Comparison of ENCODE assay signal across 8 cellular contexts in the genomic region with DNA sequence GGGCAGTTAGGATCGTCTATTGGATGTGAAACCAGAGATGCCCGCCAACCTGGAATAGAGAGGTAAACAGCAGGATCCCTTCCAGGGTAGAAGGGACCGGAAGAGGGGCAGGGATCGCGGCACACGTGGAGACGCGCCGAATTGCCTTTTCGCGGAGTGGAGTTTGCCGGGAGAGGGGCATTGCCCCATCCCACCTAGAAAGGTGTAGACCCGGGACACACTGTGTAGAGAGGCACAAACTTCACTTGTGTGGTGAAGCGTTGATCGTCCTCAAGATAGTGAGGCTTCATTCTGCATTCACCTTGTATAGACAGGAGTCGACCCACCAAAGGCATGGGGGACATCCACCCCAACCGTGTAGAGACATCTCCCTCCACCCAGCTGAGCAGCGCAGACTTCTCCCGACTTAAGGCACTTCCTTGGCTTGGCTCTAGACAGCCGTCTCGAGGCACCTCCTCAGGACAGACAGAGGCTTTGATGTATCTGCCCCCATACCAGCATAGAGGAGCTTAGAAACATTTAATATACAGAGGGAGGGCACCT. TPM values are rescaled to one million over a fixed set of nuclear protein-coding genes. Genes with fewer than 3 reads are reported as not detected.
DNase-seq lines count a peak whose midpoint lies in the region; ATAC-seq and TF ChIP-seq lines count a peak whose summit lies in the region.

No MANE protein-coding gene starts in this region.

- DNase-seq in Caco-2 (no peak), testis (no peak), epidermal melanocyte (ENCODE audit: insufficient read length, low spot score) (no peak), SHP77 treated with DMSO at 0.1 percent for 48 hours (lab: John Stamatoyannopoulos, UW) (no peak)
- DNase-seq in Jurkat, Clone E6-1 (ENCODE audit: low read depth, low spot score): no peak

- peak; percentile 25 for ATAC-seq in GM21390 (IDR thresholded peaks at IDR 0.05; ENCODE audit: unreplicated experiment)

- TSS peak; percentile 75 for BruUV-seq in Caco-2 (replicated peaks; lab: Mats Ljungman, UMichigan)

- CTCF ChIA-PET in Caco-2 (lab: Charles Lee): no interaction called here

- H3K4me1 Mint-ChIP-seq in Caco-2 (ENCODE audit: low read depth, unreplicated experiment) (peaks cover 7% of the 10 kb centered on the region), brain (peaks cover 36% of the 10 kb centered on the region)

- H3K9me3 ChIP-seq in Caco-2: no peaks in the 10 kb centered on the region
- peaks cover 0 to 4% (median 0%) of the 10 kb centered on the region in 4 donors for H3K9me3 ChIP-seq in liver (ENCODE audit: control insufficient read depth in 4 of 4, low read length in 3 of 4)
- no peaks in the 10 kb centered on the region for H3K9me3 ChIP-seq in testis

- H3K4me1 ChIP-seq in Caco-2: no peaks in the 10 kb centered on the region
- peaks cover 5 to 10% (median 8%) of the 10 kb centered on the region in 4 donors for H3K4me1 ChIP-seq in liver (ENCODE audit: control insufficient read depth in 4 of 4, insufficient read depth in 4 of 4, low read length in 3 of 4)
- no peaks in the 10 kb centered on the region for H3K4me1 ChIP-seq in testis

- H3K27me3 Mint-ChIP-seq in Caco-2 (ENCODE audit: insufficient read depth, unreplicated experiment) (no peaks in the 10 kb centered on the region), brain (no peaks in the 10 kb centered on the region)

- H3K4me3 Mint-ChIP-seq in Caco-2 (ENCODE audit: unreplicated experiment): peak overlapping the region; percentile 83
- peak overlapping the region; percentile 87 to 96 (median 93) for H3K4me3 Mint-ChIP-seq in brain

- H3K36me3 Mint-ChIP-seq in Caco-2 (ENCODE audit: insufficient read depth, unreplicated experiment) (peaks cover 31% of the 10 kb centered on the region), brain (peaks cover 9% of the 10 kb centered on the region)

- H3K9ac ChIP-seq in liver (ENCODE audit: low read depth in 1 of 2, low read length in 2 of 2): peak overlapping the region; percentile 64 to 68

- no peak for TF ChIP-seq RAD21 in liver (IDR thresholded peaks at IDR 0.05)

- no peaks in the 10 kb centered on the region for H3K27me3 ChIP-seq in Caco-2 (replicated peaks; ENCODE audit: control insufficient read depth, insufficient read depth, low read length)
- no peaks in the 10 kb centered on the region for H3K27me3 ChIP-seq in liver (ENCODE audit: control insufficient read depth in 4 of 4, insufficient read depth in 4 of 4, low read length in 3 of 4)
- H3K27me3 ChIP-seq in testis: no peaks in the 10 kb centered on the region

- POLR2A ChIA-PET in Caco-2 (lab: Charles Lee): interaction anchor here (0.6 to 1.5 kb wide), 6 partner anchors 90 to 498 kb away, joined by 3 to 10 read pairs (median 3); a partner anchor contains a TSS

- under 1% methylated on average over 21 of the region's 21 CpGs for WGBS in liver
- 0 to 13% methylated on average over 14 to 15 of the region's 21 CpGs for WGBS in testis, 2 donors

- no peaks in the 10 kb centered on the region; the same call in 1 of the 2 replicates for H3K36me3 ChIP-seq in Caco-2 (ENCODE audit: control insufficient read depth, insufficient read depth, low read length)
- H3K36me3 ChIP-seq in liver (ENCODE audit: control insufficient read depth in 4 of 4, insufficient read depth in 3 of 4, low read depth in 1 of 4, low read length in 3 of 4): peaks cover 0 to 6% (median under 1%) of the 10 kb centered on the region in 4 donors
- H3K36me3 ChIP-seq in testis (ENCODE audit: low read depth, missing control alignments): no peaks in the 10 kb centered on the region

- H3K27ac Mint-ChIP-seq in Caco-2 (ENCODE audit: unreplicated experiment): peak overlapping the region; percentile 95
- peak overlapping the region; percentile 85 to 100 (median 96) for H3K27ac Mint-ChIP-seq in brain

- peak overlapping the region; percentile 53 to 56 for H3K27ac ChIP-seq in liver (ENCODE audit: low read depth in 1 of 2, low read length in 2 of 2)
- H3K27ac ChIP-seq in testis: peak overlapping the region in 1 of 2 donors; percentile 42

- peak overlapping the region; percentile 64 for H3K4me3 ChIP-seq in Caco-2 (ENCODE audit: low read depth, low read length)
- peak overlapping the region; percentile 92 for H3K4me3 ChIP-seq in Jurkat, Clone E6-1 (ENCODE audit: low read length)
- H3K4me3 ChIP-seq in liver (ENCODE audit: low read depth in 1 of 3, low read length in 3 of 3): peak overlapping the region; percentile 65 to 88 (median 84)
- peak overlapping the region; percentile 63 to 71 for H3K4me3 ChIP-seq in testis

- intact Hi-C loops in Caco-2 (cut with micrococcal nuclease; ENCODE audit: unreplicated experiment) (no loop called here), testis (cut with DNase I; ENCODE audit: low total_unique reads) (no loop called here)

- no peaks in the 10 kb centered on the region for H3K9me3 Mint-ChIP-seq in Caco-2 (ENCODE audit: unreplicated experiment)
- peaks cover 0 to 8% (median 4%) of the 10 kb centered on the region in 5 experiments for H3K9me3 Mint-ChIP-seq in brain

- no peak for TF ChIP-seq POLR2A in testis (IDR thresholded peaks at IDR 0.05)

- TF ChIP-seq CTCF in Caco-2 (IDR thresholded peaks at IDR 0.05; ENCODE audit: insufficient read depth in 1 of 2, low read depth in 1 of 2, low read length in 1 of 2, severe bottlenecking in 1 of 2, unreplicated experiment in 1 of 2): no peak
- TF ChIP-seq CTCF in brain (conservative IDR thresholded peaks at IDR 0.05): no peak
- TF ChIP-seq CTCF in liver (IDR thresholded peaks at IDR 0.05; ENCODE audit: low read depth, low read length, missing input control): no peak
- TF ChIP-seq CTCF in testis (IDR thresholded peaks at IDR 0.05): no peak

TF ChIP-seq in liver, 16 proteins besides CTCF, POLR2A, EP300 and RAD21:
- TF ChIP-seq, protein P1, sequence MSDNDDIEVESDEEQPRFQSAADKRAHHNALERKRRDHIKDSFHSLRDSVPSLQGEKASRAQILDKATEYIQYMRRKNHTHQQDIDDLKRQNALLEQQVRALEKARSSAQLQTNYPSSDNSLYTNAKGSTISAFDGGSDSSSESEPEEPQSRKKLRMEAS (IDR thresholded peaks at IDR 0.05): no peak
- TF ChIP-seq, protein P2, sequence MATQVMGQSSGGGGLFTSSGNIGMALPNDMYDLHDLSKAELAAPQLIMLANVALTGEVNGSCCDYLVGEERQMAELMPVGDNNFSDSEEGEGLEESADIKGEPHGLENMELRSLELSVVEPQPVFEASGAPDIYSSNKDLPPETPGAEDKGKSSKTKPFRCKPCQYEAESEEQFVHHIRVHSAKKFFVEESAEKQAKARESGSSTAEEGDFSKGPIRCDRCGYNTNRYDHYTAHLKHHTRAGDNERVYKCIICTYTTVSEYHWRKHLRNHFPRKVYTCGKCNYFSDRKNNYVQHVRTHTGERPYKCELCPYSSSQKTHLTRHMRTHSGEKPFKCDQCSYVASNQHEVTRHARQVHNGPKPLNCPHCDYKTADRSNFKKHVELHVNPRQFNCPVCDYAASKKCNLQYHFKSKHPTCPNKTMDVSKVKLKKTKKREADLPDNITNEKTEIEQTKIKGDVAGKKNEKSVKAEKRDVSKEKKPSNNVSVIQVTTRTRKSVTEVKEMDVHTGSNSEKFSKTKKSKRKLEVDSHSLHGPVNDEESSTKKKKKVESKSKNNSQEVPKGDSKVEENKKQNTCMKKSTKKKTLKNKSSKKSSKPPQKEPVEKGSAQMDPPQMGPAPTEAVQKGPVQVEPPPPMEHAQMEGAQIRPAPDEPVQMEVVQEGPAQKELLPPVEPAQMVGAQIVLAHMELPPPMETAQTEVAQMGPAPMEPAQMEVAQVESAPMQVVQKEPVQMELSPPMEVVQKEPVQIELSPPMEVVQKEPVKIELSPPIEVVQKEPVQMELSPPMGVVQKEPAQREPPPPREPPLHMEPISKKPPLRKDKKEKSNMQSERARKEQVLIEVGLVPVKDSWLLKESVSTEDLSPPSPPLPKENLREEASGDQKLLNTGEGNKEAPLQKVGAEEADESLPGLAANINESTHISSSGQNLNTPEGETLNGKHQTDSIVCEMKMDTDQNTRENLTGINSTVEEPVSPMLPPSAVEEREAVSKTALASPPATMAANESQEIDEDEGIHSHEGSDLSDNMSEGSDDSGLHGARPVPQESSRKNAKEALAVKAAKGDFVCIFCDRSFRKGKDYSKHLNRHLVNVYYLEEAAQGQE (IDR thresholded peaks at IDR 0.05): peak; percentile 0
- TF ChIP-seq EGR1 (IDR thresholded peaks at IDR 0.05; ENCODE audit: low read depth in 2 of 2) (no peak), GABPA (IDR thresholded peaks at IDR 0.05 in 1 of 2, conservative IDR thresholded peaks at IDR 0.05 in 1 of 2) (peak in 1 of 2 donors; percentile 45)

RNA-seq across cellular contexts. Expression of a gene that starts 0.4 kb away (rescaled TPM):
- 61.0 and 64.3 TPM in 2 replicates for total RNA-seq in Caco-2 (2022)
- 11.5 TPM for polyA plus RNA-seq in Jurkat, Clone E6-1 (2012; ENCODE audit: insufficient read depth, insufficient read length)
- polyA plus RNA-seq in brain (ENCODE audit: insufficient read depth, low read depth, low replicate concordance): 10.2 TPM
- 10 to 100 TPM; 18.1 to 22.1 TPM for total RNA-seq in liver
- polyA plus RNA-seq in liver: 1 to 10 TPM; 3.8 to 4.7 TPM
- total RNA-seq in testis: 10 to 100 TPM; 27.6 to 32.3 TPM
- 7.4 TPM for polyA plus RNA-seq in testis (ENCODE audit: insufficient read depth, low read depth, low replicate concordance)

RNA-seq across cellular contexts. Expression of a gene that starts 34.4 kb away (rescaled TPM):
- 4.1 and 4.2 TPM in 2 replicates for total RNA-seq in Caco-2 (2022)
- polyA plus RNA-seq in Jurkat, Clone E6-1 (2012; ENCODE audit: insufficient read depth, insufficient read length): 5.1 TPM
- polyA plus RNA-seq in brain (ENCODE audit: insufficient read depth, low read depth, low replicate concordance): 17.4 TPM
- total RNA-seq in liver: under 1 TPM; 0.50 to 0.89 TPM
- polyA plus RNA-seq in liver: under 1 TPM; 0.32 to 0.66 TPM
- total RNA-seq in testis: 1 to 10 TPM; 6.0 to 6.3 TPM
- polyA plus RNA-seq in testis (ENCODE audit: insufficient read depth, low read depth, low replicate concordance): 5.2 TPM
